Comparison of ENCODE assay signal across 24 cellular contexts in genomic region chr9:13424872-13425271, GRCh38.
"Had no signal": no experiment of that assay in that cellular context is flagged by ENCODE, and none has a peak within 500 bp of the region (broad histone marks: within the 10 kb centered on the region; RNA-seq: fewer than 3 reads in every experiment).

No MANE protein-coding gene starts in this region.

- H3K9me3 ChIP-seq: esophagus squamous epithelium, gastrocnemius medialis, heart right ventricle, left lung, lower lobe of right lung, mucosa of descending colon had no signal

- H3K36me3 ChIP-seq: esophagus squamous epithelium, gastrocnemius medialis, heart right ventricle, left lung, lower lobe of right lung had no signal

- H3K4me3 ChIP-seq: coronary artery, dorsolateral prefrontal cortex, esophagus squamous epithelium, gastrocnemius medialis, heart right ventricle, left lung, lower lobe of right lung, mucosa of descending colon had no signal

- H3K27me3 ChIP-seq: esophagus squamous epithelium, gastrocnemius medialis, heart right ventricle, left lung had no signal

- FAIRE-seq: colon, endothelial cell of umbilical vein, islet of Langerhans, keratinocyte had no signal

- H3K4me1 ChIP-seq: left lung, lower lobe of right lung had no signal

- H3K27ac ChIP-seq: coronary artery, dorsolateral prefrontal cortex, esophagus squamous epithelium, gastrocnemius medialis, heart right ventricle, left lung, lower lobe of right lung had no signal

- ATAC-seq: gastrocnemius medialis, heart right ventricle, left cardiac atrium, left lung, left ventricle myocardium superior, lower lobe of right lung, mucosa of descending colon had no signal

- DNase-seq: dermis blood vessel endothelial cell; dorsolateral prefrontal cortex; effector CD4-positive, alpha-beta T cell; effector memory CD4-positive, alpha-beta T cell; esophagus squamous epithelium; foreskin fibroblast; foreskin melanocyte; gastrocnemius medialis; glutamatergic neuron; head of caudate nucleus; heart right ventricle; hippocampal formation; left cardiac atrium; left lung; left ventricle myocardium superior; lower lobe of right lung; mesenchymal stem cell; naive B cell had no signal
